In genomic region chr15:70435369-70435768, GRCh38 we compare ENCODE assay signal across 1 cellular context.
TF ChIP-seq lines count a peak whose summit lies in the region.

No MANE protein-coding gene starts in this region.

TF ChIP-seq in H1, 55 proteins besides CTCF, POLR2A, EP300 and RAD21 (continued from another document):
- TF ChIP-seq KDM1A (IDR thresholded peaks at IDR 0.05; ENCODE audit: borderline replicate concordance, low read length) (no peak), SIX5 (IDR thresholded peaks at IDR 0.05; ENCODE audit: low read depth, low read length) (no peak), RBBP5 (IDR thresholded peaks at IDR 0.05; ENCODE audit: borderline replicate concordance, low read depth, low read length) (no peak), USF2 (IDR thresholded peaks at IDR 0.05; ENCODE audit: low read length) (no peak), BRCA1 (IDR thresholded peaks at IDR 0.05; ENCODE audit: low read depth, low read length) (no peak)
